Comparison of ENCODE assay signal across 20 cellular contexts in the genomic region with DNA sequence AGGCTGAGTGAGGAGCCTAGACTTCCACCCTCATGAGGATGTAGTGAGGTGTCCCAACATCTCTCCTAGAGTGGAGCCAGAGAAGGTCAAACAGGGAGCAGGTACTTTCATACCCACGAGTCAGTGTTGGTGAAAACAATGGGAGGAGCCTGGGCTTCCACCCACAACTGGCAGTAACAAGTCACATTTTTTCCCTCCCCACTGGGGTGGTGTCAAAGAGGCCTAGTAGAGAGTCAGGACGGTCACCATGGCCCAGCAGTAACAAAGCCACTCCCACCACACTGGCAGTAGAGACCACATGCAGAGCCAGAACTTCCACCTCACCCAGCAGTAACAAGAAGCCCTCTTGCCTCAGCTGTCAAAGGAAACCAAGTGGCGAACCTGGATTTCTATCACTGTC.
"Had no signal": no experiment of that assay in that cellular context is flagged by ENCODE, and none has a peak within 500 bp of the region (broad histone marks: within the 10 kb centered on the region; RNA-seq: fewer than 3 reads in every experiment).

No MANE protein-coding gene starts in this region.

- ATAC-seq: stimulated activated naive B cell treated with anti-CD40 and anti-IgM and Interleukin-4, amounts not matched to agents 10 μg/mL and 1 μg/mL and 100 μg/mL, for 72 hours had no signal

- H3K27me3 ChIP-seq: brain microvascular endothelial cell, dorsolateral prefrontal cortex, hepatocyte, sigmoid colon, tibial artery, vagina had no signal

- DNase-seq: activated CD4-positive, alpha-beta memory T cell treated with anti-CD3 and anti-CD28 coated beads for 36 hours; activated naive CD4-positive, alpha-beta T cell treated with Interleukin-2 at 50 U/mL for 16 hours; activated T-cell treated with anti-CD3 and anti-CD28 coated beads, Interleukin-2, amount 50 U/mL, for 1 hour; anterior cingulate cortex; brain microvascular endothelial cell; central memory CD4-positive, alpha-beta T cell; dorsolateral prefrontal cortex; sigmoid colon; stimulated activated CD4-positive, alpha-beta T cell treated with anti-CD3 and anti-CD28 coated beads, Interleukin-4, amount 100 ng/mL, for 24 hours; stimulated activated naive B cell treated with anti-CD40 and anti-IgM and Interleukin-4, amounts not matched to agents 10 μg/mL and 1 μg/mL and 100 μg/mL, for 72 hours; substantia nigra; T-helper 1 cell; T-helper 9 cell; tibial artery had no signal

- H2AFZ ChIP-seq: hepatocyte, parathyroid adenoma had no signal

- H3K79me2 ChIP-seq: hepatocyte, parathyroid adenoma had no signal

- H3K27ac Mint-ChIP-seq: activated CD4-positive, alpha-beta memory T cell treated with anti-CD3 and anti-CD28 coated beads for 36 hours; activated T-helper 2 cell treated with anti-CD3 and anti-CD28 coated beads, Interferon-gamma antibody, Interleukin-2, Interleukin-4, amounts not matched to agents 10 μg/mL and 5 μg/mL and 100 μg/mL, durations not matched to agents 14 hours and 24 hours and 36 hours; nephron; stimulated activated naive B cell treated with anti-CD40 and anti-IgM and Interleukin-4, amounts not matched to agents 10 μg/mL and 1 μg/mL and 100 μg/mL, for 72 hours had no signal

- H3K4me2 ChIP-seq: hepatocyte had no signal

- H3K9me3 Mint-ChIP-seq: activated CD4-positive, alpha-beta memory T cell treated with anti-CD3 and anti-CD28 coated beads for 36 hours; activated T-helper 2 cell treated with anti-CD3 and anti-CD28 coated beads, Interferon-gamma antibody, Interleukin-2, Interleukin-4, amounts not matched to agents 10 μg/mL and 5 μg/mL and 100 μg/mL, durations not matched to agents 14 hours and 24 hours and 36 hours; stimulated activated naive B cell treated with anti-CD40 and anti-IgM and Interleukin-4, amounts not matched to agents 10 μg/mL and 1 μg/mL and 100 μg/mL, for 72 hours had no signal

- H3K4me1 Mint-ChIP-seq: nephron; stimulated activated naive B cell treated with anti-CD40 and anti-IgM and Interleukin-4, amounts not matched to agents 10 μg/mL and 1 μg/mL and 100 μg/mL, for 72 hours had no signal

- H3K36me3 ChIP-seq: brain microvascular endothelial cell had no signal

- H3K27ac ChIP-seq: brain microvascular endothelial cell, epithelial cell of prostate, hepatocyte, parathyroid adenoma, sigmoid colon, tibial artery, vagina had no signal

- H3K4me3 Mint-ChIP-seq: activated CD4-positive, alpha-beta memory T cell treated with anti-CD3 and anti-CD28 coated beads for 36 hours; nephron; stimulated activated naive B cell treated with anti-CD40 and anti-IgM and Interleukin-4, amounts not matched to agents 10 μg/mL and 1 μg/mL and 100 μg/mL, for 72 hours had no signal

- H3K9me3 ChIP-seq: sigmoid colon, tibial artery, vagina had no signal

- H3K27me3 Mint-ChIP-seq: activated CD4-positive, alpha-beta memory T cell treated with anti-CD3 and anti-CD28 coated beads for 36 hours; stimulated activated naive B cell treated with anti-CD40 and anti-IgM and Interleukin-4, amounts not matched to agents 10 μg/mL and 1 μg/mL and 100 μg/mL, for 72 hours had no signal

- H3K4me1 ChIP-seq: parathyroid adenoma, sigmoid colon, tibial artery, vagina had no signal

- H3K36me3 Mint-ChIP-seq: activated CD4-positive, alpha-beta memory T cell treated with anti-CD3 and anti-CD28 coated beads for 36 hours; stimulated activated naive B cell treated with anti-CD40 and anti-IgM and Interleukin-4, amounts not matched to agents 10 μg/mL and 1 μg/mL and 100 μg/mL, for 72 hours had no signal

- H3K9ac ChIP-seq: parathyroid adenoma had no signal

- H3K4me3 ChIP-seq: dorsolateral prefrontal cortex, hepatocyte, sigmoid colon, tibial artery, vagina had no signal
